ENCODE assay signal across 14 cellular contexts in genomic region chr3:173465898-173466678, GRCh38.
DNase-seq lines count a peak whose midpoint lies in the region; ATAC-seq and TF ChIP-seq lines count a peak whose summit lies in the region.
"Had no signal": no experiment of that assay in that cellular context is flagged by ENCODE, and none has a peak within 500 bp of the region (broad histone marks: within the 10 kb centered on the region; RNA-seq: fewer than 3 reads in every experiment).

No MANE protein-coding gene starts in this region.

- H4K20me1 ChIP-seq in mammary epithelial cell (ENCODE audit: insufficient read depth, low read length): no peaks in the 10 kb centered on the region
- H4K20me1 ChIP-seq: BLaER1 had no signal

- no peaks in the 10 kb centered on the region for H3K9me3 Mint-ChIP-seq in MCF 10A (ENCODE audit: unreplicated experiment)
- H3K9me3 Mint-ChIP-seq in WTC11: no peaks in the 10 kb centered on the region
- H3K9me3 Mint-ChIP-seq: H9 had no signal

- H3K79me2 ChIP-seq in mammary epithelial cell (ENCODE audit: insufficient read depth, low read length): no peaks in the 10 kb centered on the region

- WGBS in mammary epithelial cell (ENCODE audit: low coverage, missing lambda C conversion rate): 65% methylated on average over 4 of the region's 4 CpGs
- 100% methylated on average over 1 of the region's 4 CpGs; no CpG with 5 or more reads in 1 of the 2 experiments for WGBS in mesodermal cell (ENCODE audit: insufficient coverage in 2 of 2), 2 experiments

- dilution Hi-C loops in mammary epithelial cell (cut with HindIII; ENCODE audit: low sequenced_read_pairs): no loop called here

- H3K4me2 ChIP-seq in mammary epithelial cell (ENCODE audit: insufficient read depth, low read depth, low read length): no peak overlapping the region
- H3K4me2 ChIP-seq: BLaER1 had no signal

- BruUV-seq in MCF 10A (replicated peaks; lab: Mats Ljungman, UMichigan) (no TSS peak), mammary epithelial cell (replicated peaks; lab: Mats Ljungman, UMichigan) (no TSS peak)

- no peak overlapping the region for H3K9ac ChIP-seq in mammary epithelial cell (ENCODE audit: insufficient read depth, low read length)
- H3K9ac ChIP-seq: BLaER1 had no signal

- no peaks in the 10 kb centered on the region for H3K36me3 Mint-ChIP-seq in MCF 10A (ENCODE audit: insufficient read depth, unreplicated experiment)
- no peaks in the 10 kb centered on the region for H3K36me3 Mint-ChIP-seq in WTC11
- H3K36me3 Mint-ChIP-seq: CD14-positive monocyte; CD4-positive, alpha-beta memory T cell had no signal

- no peak overlapping the region for H3K27ac Mint-ChIP-seq in MCF 10A (ENCODE audit: low read depth, unreplicated experiment)
- H3K27ac Mint-ChIP-seq in WTC11: no peak overlapping the region
- H3K27ac Mint-ChIP-seq: CD14-positive monocyte; CD4-positive, alpha-beta memory T cell; H9 had no signal

- H3K9me3 ChIP-seq in mammary epithelial cell (replicated peaks; ENCODE audit: insufficient read depth, low read length) (no peaks in the 10 kb centered on the region), mesodermal cell (ENCODE audit: control insufficient read depth, low read length) (no peaks in the 10 kb centered on the region)
- H3K9me3 ChIP-seq: BLaER1 had no signal

- POLR2A ChIA-PET in MCF 10A (lab: Yijun Ruan, JAX): interaction anchor here (1.2 to 1.3 kb wide), 2 partner anchors 10 to 21 kb away, joined by 3 to 4 read pairs; no protein-coding TSS in a partner anchor
- POLR2A ChIA-PET in WTC11 (lab: Charles Lee): no interaction called here

- no peaks in the 10 kb centered on the region for H3K36me3 ChIP-seq in mammary epithelial cell (ENCODE audit: insufficient read depth, low read length)
- H3K36me3 ChIP-seq in mesodermal cell (ENCODE audit: control insufficient read depth, insufficient read depth, low read length): no peaks in the 10 kb centered on the region
- H3K36me3 ChIP-seq: BLaER1 had no signal

- H3K27me3 Mint-ChIP-seq in MCF 10A (ENCODE audit: insufficient read depth, unreplicated experiment): peaks cover 35% of the 10 kb centered on the region
- no peaks in the 10 kb centered on the region for H3K27me3 Mint-ChIP-seq in WTC11 (ENCODE audit: low read depth)
- H3K27me3 Mint-ChIP-seq: CD4-positive, alpha-beta memory T cell had no signal

- TF ChIP-seq CTCF in MCF 10A (IDR thresholded peaks at IDR 0.05; ENCODE audit: unreplicated experiment) (no peak), mammary epithelial cell (conservative IDR thresholded peaks at IDR 0.05 in 1 of 2, IDR thresholded peaks at IDR 0.05 in 1 of 2; ENCODE audit: extremely low read depth in 1 of 2, insufficient read depth in 1 of 2, low read depth in 1 of 2, low read length in 2 of 2) (no peak), 22Rv1 (IDR thresholded peaks at IDR 0.05) (no peak), WTC11 (IDR thresholded peaks at IDR 0.05) (no peak)

- H3K27me3 ChIP-seq in mammary epithelial cell (ENCODE audit: insufficient read depth, low read length): no peaks in the 10 kb centered on the region
- H3K27me3 ChIP-seq: BLaER1 had no signal

- no peak overlapping the region for H2AFZ ChIP-seq in mammary epithelial cell (ENCODE audit: low read depth, low read length)

- ATAC-seq in WTC11: no peak

- H3K4me3 Mint-ChIP-seq in MCF 10A (ENCODE audit: unreplicated experiment): no peak overlapping the region
- H3K4me3 Mint-ChIP-seq in WTC11: no peak overlapping the region
- H3K4me3 Mint-ChIP-seq: CD14-positive monocyte; CD4-positive, alpha-beta memory T cell; H9 had no signal

- no peaks in the 10 kb centered on the region for H3K4me1 ChIP-seq in mammary epithelial cell (ENCODE audit: insufficient read depth, low read length)
- H3K4me1 ChIP-seq in mesodermal cell (ENCODE audit: control insufficient read depth, insufficient read depth, low read length, poor library complexity, severe bottlenecking): peaks cover 11% of the 10 kb centered on the region
- H3K4me1 ChIP-seq: BLaER1 had no signal

- H3K4me3 ChIP-seq in mammary epithelial cell (replicated peaks in 1 of 3; ENCODE audit: insufficient read depth in 1 of 3, low read depth in 2 of 3, low read length in 3 of 3): no peak overlapping the region
- H3K4me3 ChIP-seq in mesodermal cell (ENCODE audit: extremely low read depth, insufficient read depth, low read length, poor library complexity, severe bottlenecking): no peak overlapping the region
- H3K4me3 ChIP-seq: BLaER1 had no signal

- in situ Hi-C loops in mammary epithelial cell (cut with MboI; ENCODE audit: low sequenced_read_pairs in 2 of 2): no loop called here

- H3K27ac ChIP-seq in mammary epithelial cell (ENCODE audit: insufficient read depth, low read depth, low read length) (no peak overlapping the region), 22Rv1 (peak overlapping the region; percentile 30; the same call in 1 of the 2 replicates), mesodermal cell (ENCODE audit: low read depth, low read length, severe bottlenecking) (peak overlapping the region; percentile 41)
- H3K27ac ChIP-seq: BLaER1 had no signal

- peak; percentile 25 for DNase-seq in MCF 10A (ENCODE audit: unreplicated experiment)
- DNase-seq in mammary epithelial cell: no peak
- DNase-seq in WTC11 (ENCODE audit: low spot score): no peak
- no peak for DNase-seq in midbrain (lab: John Stamatoyannopoulos, UW)
- DNase-seq in globus pallidus (ENCODE audit: low spot score): no peak
- DNase-seq: 8988T; CD4-positive, alpha-beta memory T cell; DMS79 treated with DMSO at 0.1 percent for 48 hours; GF-D8; H9 had no signal

- H3K4me1 Mint-ChIP-seq in MCF 10A (ENCODE audit: insufficient read depth, unreplicated experiment) (peaks cover 10% of the 10 kb centered on the region), WTC11 (peaks cover 8% of the 10 kb centered on the region; the same call in 1 of the 2 replicates)
- H3K4me1 Mint-ChIP-seq: CD14-positive monocyte; CD4-positive, alpha-beta memory T cell had no signal

- intact Hi-C loops in MCF 10A (cut with micrococcal nuclease): no loop called here
- intact Hi-C loops in mammary epithelial cell (cut with micrococcal nuclease): no loop called here

- CTCF ChIA-PET in MCF 10A (lab: Yijun Ruan, JAX) (no interaction called here), mammary epithelial cell (lab: Charles Lee; ENCODE audit: low non-redundant PET) (interaction anchor here (0.6 kb wide), 1 partner anchor 819 kb away, joined by 5 read pairs; no protein-coding TSS in a partner anchor), WTC11 (lab: Charles Lee) (no interaction called here)

TF ChIP-seq in WTC11, 78 proteins besides CTCF, POLR2A, EP300 and RAD21:
- TF ChIP-seq PRDM15 (CRISPR knock-in tag; IDR thresholded peaks at IDR 0.05): no peak
- TF ChIP-seq GABPB1 (CRISPR knock-in tag; IDR thresholded peaks at IDR 0.05): peak; percentile 80
TF ChIP-seq in WTC11: peak in this region for 1.
